ENCODE assay signal across 38 cellular contexts in the genomic region with DNA sequence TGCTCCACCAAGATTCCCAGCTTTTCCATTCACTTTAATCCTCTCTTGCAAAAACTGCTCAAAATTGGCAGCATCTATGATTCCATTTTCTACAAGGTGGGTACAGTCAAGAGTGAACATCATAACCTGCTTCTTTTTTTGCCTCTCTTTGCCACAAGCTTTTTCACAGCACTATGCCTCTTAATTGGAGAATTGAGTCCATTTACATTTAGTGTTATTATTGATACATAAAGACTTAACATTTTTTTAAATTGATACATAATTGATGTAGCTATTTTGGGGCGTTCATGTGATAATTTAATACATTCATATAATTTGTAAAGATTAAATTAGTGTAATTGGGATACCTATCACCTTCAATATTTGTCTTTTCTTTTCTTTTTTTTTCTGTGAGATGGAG. TPM values are rescaled to one million over a fixed set of nuclear protein-coding genes. Genes with fewer than 3 reads are reported as not detected.
"Had no signal": no experiment of that assay in that cellular context is flagged by ENCODE, and none has a peak within 500 bp of the region (broad histone marks: within the 10 kb centered on the region; RNA-seq: fewer than 3 reads in every experiment).

No MANE protein-coding gene starts in this region.

- DNase-seq: Karpas-422, Kasumi-1, MG63, MM.1S, MV-4-11, NCI-H1048, NCI-H1092, NCI-H1092 treated with DMSO at 0.1 percent for 48 hours, NCI-H1105, NCI-H1105 treated with DMSO at 0.1 percent for 48 hours, NCI-H1417, NCI-H1417 treated with DMSO at 0.1 percent for 48 hours, NCI-H1436, NCI-H1436 treated with DMSO at 0.1 percent for 48 hours, NCI-H146, NCI-H1694, NCI-H1694 treated with DMSO at 0.1 percent for 48 hours, NCI-H187, NCI-H187 treated with DMSO at 0.1 percent for 48 hours, NCI-H1930, NCI-H2029, NCI-H2029 treated with DMSO at 0.1 percent for 48 hours, NCI-H2081, NCI-H2081 treated with DMSO at 0.1 percent for 48 hours, NCI-H2107, NCI-H2171, NCI-H2171 treated with DMSO at 0.1 percent for 48 hours, NCI-H2227 treated with DMSO at 0.1 percent for 48 hours, NCI-H226, NCI-H345, NCI-H446, NCI-H446 treated with DMSO at 0.1 percent for 48 hours, NCI-H510A, NCI-H510A treated with DMSO at 0.1 percent for 48 hours had no signal

- H3K4me3 ChIP-seq: MG63 had no signal

- H3K27me3 ChIP-seq: MG63 had no signal

- H3K36me3 ChIP-seq: MG63 had no signal

RNA-seq across cellular contexts. Expression of gene CYP17A1, which starts 50.8 kb away (rescaled TPM):
- total RNA-seq: LHCN-M2, M059J, MCF 10A, NCI-H460 had no signal
